In genomic region chr17:39675390-39676082, GRCh38 we compare ENCODE assay signal across 11 cellular contexts. TPM values are rescaled to one million over a fixed set of nuclear protein-coding genes. Genes with fewer than 3 reads are reported as not detected.
DNase-seq lines count a peak whose midpoint lies in the region; ATAC-seq and TF ChIP-seq lines count a peak whose summit lies in the region.
"Had no signal": no experiment of that assay in that cellular context is flagged by ENCODE, and none has a peak within 500 bp of the region (broad histone marks: within the 10 kb centered on the region; RNA-seq: fewer than 3 reads in every experiment).

No MANE protein-coding gene starts in this region.

- H3K4me3 ChIP-seq in Caco-2 (ENCODE audit: low read depth, low read length) (no peak overlapping the region), Panc1 (ENCODE audit: low read depth in 2 of 2, low read length in 2 of 2) (no peak overlapping the region), esophagus (ENCODE audit: low read depth in 1 of 2, low read length in 2 of 2) (no peak overlapping the region)
- H3K4me3 ChIP-seq: adrenal gland had no signal

- 60 to 64% methylated on average over 10 of the region's 10 CpGs for WGBS in esophagus, 2 donors

- ATAC-seq in Panc1 (peak; percentile 13; the same call in 1 of the 2 replicates), GM18868 (IDR thresholded peaks at IDR 0.05; ENCODE audit: unreplicated experiment) (no peak)

- intact Hi-C loops in Caco-2 (cut with micrococcal nuclease; ENCODE audit: unreplicated experiment) (loop anchor here (1.0 kb wide), 1 partner anchor 20 kb away; no protein-coding TSS in a partner anchor), Panc1 (cut with micrococcal nuclease; ENCODE audit: unreplicated experiment) (no loop called here)

- H3K4me3 Mint-ChIP-seq in Caco-2 (ENCODE audit: unreplicated experiment) (no peak overlapping the region), progenitor cell of endocrine pancreas (ENCODE audit: low read depth) (no peak overlapping the region), endothelial cell (ENCODE audit: unreplicated experiment) (no peak overlapping the region)

- H3K9me3 Mint-ChIP-seq in Caco-2 (ENCODE audit: unreplicated experiment), result no peaks in the 10 kb centered on the region
- no peaks in the 10 kb centered on the region for H3K9me3 Mint-ChIP-seq in progenitor cell of endocrine pancreas (ENCODE audit: low read depth)
- no peaks in the 10 kb centered on the region for H3K9me3 Mint-ChIP-seq in endothelial cell (ENCODE audit: unreplicated experiment)

- H3K27me3 ChIP-seq in Caco-2 (replicated peaks; ENCODE audit: control insufficient read depth, insufficient read depth, low read length), result no peaks in the 10 kb centered on the region
- no peaks in the 10 kb centered on the region for H3K27me3 ChIP-seq in Panc1 (ENCODE audit: control insufficient read depth, insufficient read depth, low read length)
- no peaks in the 10 kb centered on the region for H3K27me3 ChIP-seq in esophagus (ENCODE audit: control insufficient read depth in 1 of 2, insufficient read depth in 2 of 2, low read length in 2 of 2)

- no peaks in the 10 kb centered on the region for H3K9me3 ChIP-seq in Caco-2
- H3K9me3 ChIP-seq in Panc1 (ENCODE audit: control insufficient read depth, insufficient read depth, low read depth, low read length), result no peaks in the 10 kb centered on the region
- no peaks in the 10 kb centered on the region for H3K9me3 ChIP-seq in esophagus (ENCODE audit: control insufficient read depth in 2 of 2, insufficient read depth in 1 of 2, low read depth in 1 of 2, low read length in 1 of 2)
- H3K9me3 ChIP-seq: adrenal gland had no signal

- H3K27me3 Mint-ChIP-seq in Caco-2 (ENCODE audit: insufficient read depth, unreplicated experiment) (no peaks in the 10 kb centered on the region), progenitor cell of endocrine pancreas (peaks cover 12% of the 10 kb centered on the region), endothelial cell (ENCODE audit: unreplicated experiment) (peaks cover 15% of the 10 kb centered on the region)

- POLR2A ChIA-PET in Caco-2 (lab: Charles Lee) (interaction anchor here (0.6 kb wide), 1 partner anchor 43 kb away, joined by 3 read pairs; no protein-coding TSS in a partner anchor), Panc1 (lab: Charles Lee) (no interaction called here)

- DNase-seq in Caco-2 (no peak), Panc1 (ENCODE audit: low read depth, low spot score) (no peak), progenitor cell of endocrine pancreas (ENCODE audit: low spot score, unreplicated experiment) (no peak), OCI-M2 (lab: John Stamatoyannopoulos, UW; ENCODE audit: unreplicated experiment) (no peak), endothelial cell (ENCODE audit: low spot score) (no peak), OCI-M1 (lab: John Stamatoyannopoulos, UW) (no peak)
- DNase-seq: activated CD4-positive, CD25-positive, alpha-beta regulatory T cell treated with anti-CD3 and anti-CD28 coated beads, Interleukin-2, amount 50 U/mL, for 72 hours; DMS 273 treated with DMSO at 0.1 percent for 48 hours had no signal

- peaks cover 14% of the 10 kb centered on the region for H3K4me1 Mint-ChIP-seq in Caco-2 (ENCODE audit: low read depth, unreplicated experiment)
- H3K4me1 Mint-ChIP-seq in progenitor cell of endocrine pancreas (ENCODE audit: low read depth), result peaks cover 8% of the 10 kb centered on the region
- peaks cover 12% of the 10 kb centered on the region for H3K4me1 Mint-ChIP-seq in endothelial cell (ENCODE audit: unreplicated experiment)

- BruUV-seq in Caco-2 (replicated peaks; lab: Mats Ljungman, UMichigan) (no TSS peak), Panc1 (replicated peaks; lab: Mats Ljungman, UMichigan) (no TSS peak)

- TF ChIP-seq CTCF in Caco-2 (IDR thresholded peaks at IDR 0.05; ENCODE audit: insufficient read depth in 1 of 2, low read depth in 1 of 2, low read length in 1 of 2, severe bottlenecking in 1 of 2, unreplicated experiment in 1 of 2) (no peak), Panc1 (IDR thresholded peaks at IDR 0.05) (no peak), progenitor cell of endocrine pancreas (IDR thresholded peaks at IDR 0.05; ENCODE audit: unreplicated experiment) (no peak), endothelial cell (IDR thresholded peaks at IDR 0.05; ENCODE audit: unreplicated experiment) (no peak)

- H3K36me3 Mint-ChIP-seq in Caco-2 (ENCODE audit: insufficient read depth, unreplicated experiment) (peaks cover 11% of the 10 kb centered on the region), progenitor cell of endocrine pancreas (ENCODE audit: insufficient read depth) (peaks cover 3% of the 10 kb centered on the region), endothelial cell (ENCODE audit: low read depth, unreplicated experiment) (peaks cover 3% of the 10 kb centered on the region)

- H3K36me3 ChIP-seq in Caco-2 (ENCODE audit: control insufficient read depth, insufficient read depth, low read length) (no peaks in the 10 kb centered on the region), Panc1 (ENCODE audit: control insufficient read depth, insufficient read depth, low read length) (no peaks in the 10 kb centered on the region), esophagus (ENCODE audit: control insufficient read depth in 2 of 2, insufficient read depth in 2 of 2, low read length in 1 of 2) (peaks cover 0 to 10% of the 10 kb centered on the region in 2 donors)
- H3K36me3 ChIP-seq: adrenal gland had no signal

- CTCF ChIA-PET in Caco-2 (lab: Charles Lee), result interaction anchor here (0.7 to 2.2 kb wide), 11 partner anchors 9 to 128 kb away, joined by 3 to 14 read pairs (median 4); partner anchors contain the start of genes ERBB2, MIEN1 and PGAP3
- CTCF ChIA-PET in Panc1 (lab: Charles Lee), result no interaction called here

- in situ Hi-C loops in Panc1 (cut with HindIII; ENCODE audit: low pct_unique_long_range_greater_than_20kb, low sequenced_read_pairs), result no loop called here

- H3K4me1 ChIP-seq in Caco-2 (peaks cover 31% of the 10 kb centered on the region), Panc1 (ENCODE audit: control insufficient read depth, insufficient read depth, low read length) (peaks cover 5% of the 10 kb centered on the region; the same call in 1 of the 2 replicates), esophagus (ENCODE audit: control insufficient read depth in 2 of 2, insufficient read depth in 2 of 2, low read length in 1 of 2) (peaks cover 5 to 45% of the 10 kb centered on the region in 2 donors)

- H3K27ac ChIP-seq in Panc1 (ENCODE audit: low read length), result no peak overlapping the region
- H3K27ac ChIP-seq in esophagus (ENCODE audit: low read depth in 2 of 2, low read length in 1 of 2), result peak overlapping the region; percentile 91 to 93

- H3K27ac Mint-ChIP-seq in Caco-2 (ENCODE audit: unreplicated experiment) (peak overlapping the region; percentile 78), progenitor cell of endocrine pancreas (peak overlapping the region; percentile 84), endothelial cell (ENCODE audit: unreplicated experiment) (no peak overlapping the region)

RNA-seq across cellular contexts. Expression of gene PNMT, which starts 7.3 kb away (rescaled TPM):
- not detected in 2 replicates for total RNA-seq in Caco-2 (2022)
- 2.4 TPM for total RNA-seq in Panc1 (2021; ENCODE audit: unreplicated experiment)
- polyA plus RNA-seq in Panc1 (2012; ENCODE audit: insufficient read length), result 4.6 TPM
- 1 to 10 TPM; 1.8 to 2.2 TPM for polyA plus RNA-seq in esophagus
- total RNA-seq in progenitor cell of endocrine pancreas, result 2.5 and 3.1 TPM in 2 replicates
- not detected for total RNA-seq in endothelial cell (ENCODE audit: unreplicated experiment)

RNA-seq across cellular contexts. Expression of gene TCAP, which starts 10.4 kb away (rescaled TPM):
- total RNA-seq in Caco-2 (2022), result 1.6 TPM in 2 replicates
- 1.6 TPM for total RNA-seq in Panc1 (2021; ENCODE audit: unreplicated experiment)
- polyA plus RNA-seq in Panc1 (2012; ENCODE audit: insufficient read length), result 3.1 TPM
- under 1 TPM; 0.78 to 0.88 TPM for polyA plus RNA-seq in esophagus
- total RNA-seq in progenitor cell of endocrine pancreas, result 1.8 and 2.7 TPM in 2 replicates
- 1.2 TPM for total RNA-seq in endothelial cell (ENCODE audit: unreplicated experiment)

RNA-seq across cellular contexts. Expression of gene PGAP3, which starts 12.3 kb away (rescaled TPM):
- total RNA-seq in Caco-2 (2022), result 14.7 and 17.4 TPM in 2 replicates
- 21.8 TPM for total RNA-seq in Panc1 (2021; ENCODE audit: unreplicated experiment)
- 23.8 TPM for polyA plus RNA-seq in Panc1 (2012; ENCODE audit: insufficient read length)
- polyA plus RNA-seq in esophagus, result 10 to 100 TPM; 28.8 to 40.0 TPM
- 38.7 and 40.1 TPM in 2 replicates for total RNA-seq in progenitor cell of endocrine pancreas
- 11.2 TPM for total RNA-seq in endothelial cell (ENCODE audit: unreplicated experiment)

RNA-seq across cellular contexts. Expression of gene ERBB2, which starts 24.3 kb away (rescaled TPM):
- total RNA-seq in Caco-2 (2022), result 121 and 124 TPM in 2 replicates
- total RNA-seq in Panc1 (2021; ENCODE audit: unreplicated experiment), result 68.6 TPM
- polyA plus RNA-seq in Panc1 (2012; ENCODE audit: insufficient read length), result 60.1 TPM
- polyA plus RNA-seq in esophagus, result 10 to 100 TPM; 68.4 to 98.1 TPM
- total RNA-seq in progenitor cell of endocrine pancreas, result 136 and 152 TPM in 2 replicates
- 49.0 TPM for total RNA-seq in endothelial cell (ENCODE audit: unreplicated experiment)

RNA-seq across cellular contexts. Expression of gene STARD3, which starts 38.6 kb away (rescaled TPM):
- total RNA-seq in Caco-2 (2022) (42.6 and 55.5 TPM in 2 replicates), Panc1 (2021; ENCODE audit: unreplicated experiment) (44.8 TPM), progenitor cell of endocrine pancreas (57.0 and 62.5 TPM in 2 replicates), endothelial cell (ENCODE audit: unreplicated experiment) (77.7 TPM)
- polyA plus RNA-seq in Panc1 (2012; ENCODE audit: insufficient read length), result 61.7 TPM
- polyA plus RNA-seq in esophagus, result 10 to 100 TPM; 44.6 to 44.9 TPM
